In the genomic region with DNA sequence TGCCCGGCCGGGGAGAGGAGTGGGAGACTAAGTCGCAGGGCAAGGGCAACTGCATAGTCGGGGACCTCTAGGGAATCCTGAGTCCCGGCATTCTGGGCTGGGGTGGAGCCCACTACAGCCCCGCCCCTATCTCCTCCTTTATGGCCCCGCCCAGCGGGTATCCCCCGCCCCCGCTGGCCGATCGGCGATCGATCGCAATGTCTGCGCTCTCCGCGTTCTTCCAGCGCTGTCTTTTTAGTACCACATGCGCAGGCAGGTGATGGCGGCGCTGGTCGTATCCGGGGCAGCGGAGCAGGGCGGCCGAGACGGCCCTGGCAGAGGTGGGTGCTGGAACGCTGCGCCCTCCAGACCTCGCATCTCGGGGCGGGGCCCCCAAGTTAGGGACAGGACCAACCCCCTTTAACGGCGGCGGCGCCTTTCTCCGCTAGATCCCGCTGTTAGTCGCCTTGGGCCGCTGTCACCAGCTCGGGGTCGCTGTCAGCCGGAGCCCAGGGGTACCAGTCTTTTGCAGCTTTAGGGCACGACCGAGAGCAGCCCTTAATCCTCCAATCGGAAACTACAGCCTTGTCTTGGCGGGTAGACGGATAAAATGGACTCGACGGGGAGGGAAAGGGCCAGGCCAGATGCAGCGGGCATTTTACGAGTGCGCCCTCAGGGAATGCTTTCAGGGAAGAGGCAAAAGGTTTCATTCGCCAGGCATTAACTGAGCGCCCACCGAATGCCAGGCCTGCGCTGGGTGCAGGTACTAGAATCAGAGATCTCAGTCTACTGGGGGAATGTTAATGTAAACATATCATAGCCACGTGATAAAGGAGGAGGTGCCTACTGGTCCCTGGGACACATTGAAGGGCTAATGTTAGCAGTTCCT, we compare ENCODE assay signal across 8 cellular contexts. TPM values are rescaled to one million over a fixed set of nuclear protein-coding genes. Genes with fewer than 3 reads are reported as not detected.
DNase-seq lines count a peak whose midpoint lies in the region; ATAC-seq lines count a peak whose summit lies in the region.

A gene (plus strand): TSS at position 243 of the 868 bp plus-strand sequence. CDS start 17 bp downstream, at position 260.

- H2AK5ac ChIP-seq in mesendoderm (ENCODE audit: low read length), result no peak within 1 kb of the TSS

- H2BK120ac ChIP-seq in mesendoderm (ENCODE audit: low read depth, low read length), result no peak within 1 kb of the TSS

- H3K27me3 ChIP-seq in BLaER1 treated with 17β-estradiol and CSF1 and Interleukin-3, amounts not matched to agents 10 nM and 100 nM, result peaks cover 11 to 35% (median 31%) of the 10 kb centered on the region in 11 experiments; a peak in 20 of 22 replicates
- H3K27me3 ChIP-seq in endocrine pancreas (ENCODE audit: control insufficient read depth, insufficient read depth, low read length) (no peaks in the 10 kb centered on the region), mesendoderm (ENCODE audit: insufficient read depth, low read length, poor library complexity) (peaks cover 6% of the 10 kb centered on the region)

- no peaks in the 10 kb centered on the region for H3K9me3 ChIP-seq in BLaER1 treated with 17β-estradiol and CSF1 and Interleukin-3, amounts not matched to agents 10 nM and 100 nM (replicated peaks in 1 of 11)
- no peaks in the 10 kb centered on the region for H3K9me3 ChIP-seq in endocrine pancreas (ENCODE audit: control insufficient read depth, low read length)

- H3K56ac ChIP-seq in mesendoderm (ENCODE audit: low read length), result peak within 1 kb of the TSS; percentile 82

- no peak within 1 kb of the TSS for H3K4ac ChIP-seq in mesendoderm (ENCODE audit: low read depth, low read length)

- H2BK15ac ChIP-seq in mesendoderm (replicated peaks; ENCODE audit: low read depth), result no peak within 1 kb of the TSS

- peak within 1 kb of the TSS; percentile 78 to 92 (median 87) for H3K9ac ChIP-seq in BLaER1 treated with 17β-estradiol and CSF1 and Interleukin-3, amounts not matched to agents 10 nM and 100 nM
- H3K9ac ChIP-seq in endocrine pancreas (ENCODE audit: control insufficient read depth, insufficient read depth, low read length) (peak within 1 kb of the TSS; percentile 91), mesendoderm (ENCODE audit: low read length) (peak within 1 kb of the TSS; percentile 78)

- H3K23ac ChIP-seq in mesendoderm (ENCODE audit: low read length), result no peak within 1 kb of the TSS

- H4K5ac ChIP-seq in mesendoderm (ENCODE audit: low read length), result no peak within 1 kb of the TSS

- peak within 1 kb of the TSS; percentile 44 to 90 (median 86); a peak in 21 of 22 replicates for H3K27ac ChIP-seq in BLaER1 treated with 17β-estradiol and CSF1 and Interleukin-3, amounts not matched to agents 10 nM and 100 nM
- H3K27ac ChIP-seq in mesendoderm (ENCODE audit: low read depth, low read length), result no peak within 1 kb of the TSS

- peaks cover 2% of the 10 kb centered on the region for H3K79me1 ChIP-seq in mesendoderm (ENCODE audit: low read length)

- WGBS in mesendoderm (ENCODE audit: extremely low coverage, insufficient coverage, low lambda C conversion rate), result no CpG with 5 or more reads among the region's 59 CpGs

- no peak within 1 kb of the TSS for H4K8ac ChIP-seq in mesendoderm (ENCODE audit: low read depth, low read length)

- peaks cover 47 to 81% (median 73%) of the 10 kb centered on the region in 10 experiments for H3K4me1 ChIP-seq in BLaER1 treated with 17β-estradiol and CSF1 and Interleukin-3, amounts not matched to agents 10 nM and 100 nM
- H3K4me1 ChIP-seq in endocrine pancreas (ENCODE audit: control insufficient read depth, insufficient read depth, low read length) (no peaks in the 10 kb centered on the region), mesendoderm (ENCODE audit: control insufficient read depth, low read depth, low read length) (no peaks in the 10 kb centered on the region)

- peak within 1 kb of the TSS; percentile 84 to 96 (median 92) for H3K4me2 ChIP-seq in BLaER1 treated with 17β-estradiol and CSF1 and Interleukin-3, amounts not matched to agents 10 nM and 100 nM
- peak within 1 kb of the TSS; percentile 97 for H3K4me2 ChIP-seq in mesendoderm (ENCODE audit: low read length)

- H3K36me3 ChIP-seq in BLaER1 treated with 17β-estradiol and CSF1 and Interleukin-3, amounts not matched to agents 10 nM and 100 nM, result peaks cover 0 to 6% (median 0%) of the 10 kb centered on the region in 11 experiments; a peak in 2 of 22 replicates
- H3K36me3 ChIP-seq in endocrine pancreas (ENCODE audit: control insufficient read depth, insufficient read depth, low read length) (no peaks in the 10 kb centered on the region), mesendoderm (ENCODE audit: control insufficient read depth, insufficient read depth, low read length) (no peaks in the 10 kb centered on the region)

- DNase-seq in HT-29 (ENCODE audit: low spot score) (peak; percentile 83), NOMO-1 treated with DMSO at 0.1 percent for 48 hours (lab: John Stamatoyannopoulos, UW; ENCODE audit: unreplicated experiment) (peak; percentile 94), mesendoderm (peak; percentile 96)
- DNase-seq in activated CD8-positive, alpha-beta memory T cell treated with anti-CD3 and anti-CD28 coated beads for 48 hours (ENCODE audit: low read depth in 2 of 3, low spot score in 2 of 3), result peak; percentile 70 to 79 (median 71)
- peak; percentile 72 for DNase-seq in stimulated activated CD8-positive, alpha-beta memory T cell treated with anti-CD3 and anti-CD28 coated beads, Interleukin-15, amount 100 ng/mL, for 1 hour (ENCODE audit: low read depth)

- H3K18ac ChIP-seq in mesendoderm (ENCODE audit: low read length), result peak within 1 kb of the TSS; percentile 75

- H3K79me2 ChIP-seq in mesendoderm (ENCODE audit: control insufficient read depth, insufficient read depth, low read length), result no peaks in the 10 kb centered on the region

- peak within 1 kb of the TSS; percentile 89 to 100 (median 97) for H3K4me3 ChIP-seq in BLaER1 treated with 17β-estradiol and CSF1 and Interleukin-3, amounts not matched to agents 10 nM and 100 nM
- peak within 1 kb of the TSS; percentile 68 for H3K4me3 ChIP-seq in endocrine pancreas (ENCODE audit: control insufficient read depth, insufficient read depth, low read length)
- peak within 1 kb of the TSS; percentile 99 for H3K4me3 ChIP-seq in mesendoderm (ENCODE audit: low read length)

- H2BK5ac ChIP-seq in mesendoderm (ENCODE audit: low read length), result no peak within 1 kb of the TSS

- peaks cover 0 to 28% (median 4%) of the 10 kb centered on the region in 11 experiments; a peak in 9 of 22 replicates for H4K20me1 ChIP-seq in BLaER1 treated with 17β-estradiol and CSF1 and Interleukin-3, amounts not matched to agents 10 nM and 100 nM

- peak; percentile 83 for ATAC-seq in GM19395 (IDR thresholded peaks at IDR 0.05; ENCODE audit: unreplicated experiment)

RNA-seq across cellular contexts. Expression of the gene that starts here (rescaled TPM):
- total RNA-seq in HT-29 (2014; rRNA removed; shearing (Covaris generic)), result 31.6 and 38.5 TPM in 2 replicates
- polyA plus RNA-seq in mesendoderm (2013, experiment 1 of 2), result 20.0 TPM
- 19.3 TPM for polyA plus RNA-seq in mesendoderm (2013, experiment 2 of 2)
